Comparison of ENCODE assay signal across 9 cellular contexts in the genomic region with DNA sequence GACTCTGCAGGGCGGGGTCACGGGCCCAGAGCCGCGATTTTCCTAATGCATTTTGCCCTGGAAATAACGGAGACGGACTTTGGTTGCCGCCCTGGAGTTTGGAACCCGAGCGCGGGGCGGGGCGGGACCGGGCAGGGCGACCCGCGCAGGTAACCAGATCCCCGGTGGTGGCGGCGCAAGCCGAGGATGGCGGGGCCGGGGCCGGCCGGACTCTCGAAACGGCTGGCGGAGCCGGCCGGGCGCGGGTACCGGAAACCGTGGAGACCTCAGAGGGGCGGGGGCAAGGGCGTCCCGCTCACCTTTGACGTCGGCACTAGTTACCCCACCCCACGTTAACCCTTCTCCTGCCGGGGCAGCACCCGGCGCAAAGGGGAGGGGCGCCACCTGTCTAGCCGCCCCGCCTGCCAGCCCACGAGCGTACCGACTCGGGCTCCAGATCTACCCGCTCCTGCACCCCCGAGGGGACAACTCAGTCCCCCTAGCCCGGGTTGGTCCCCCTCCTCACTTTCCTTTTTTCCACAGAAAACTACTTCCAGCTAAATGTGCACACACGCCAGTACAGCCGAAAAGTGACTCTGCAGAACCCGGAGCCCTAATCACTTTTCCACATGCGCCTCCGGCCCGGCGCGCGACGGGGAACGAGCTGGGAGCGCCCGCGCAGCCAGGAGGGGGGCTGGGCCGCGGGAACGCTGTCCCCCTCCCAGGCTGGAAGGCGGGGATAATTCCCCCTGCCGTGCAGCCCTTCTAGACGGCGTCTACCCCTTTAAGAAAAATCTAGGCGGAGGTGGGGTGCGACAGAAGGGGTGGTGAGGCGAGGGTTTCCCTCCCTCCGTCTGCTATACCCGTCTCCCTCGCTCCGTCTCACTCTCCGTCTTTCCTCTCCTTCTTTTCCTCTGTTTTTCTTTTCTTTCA. TPM values are rescaled to one million over a fixed set of nuclear protein-coding genes. Genes with fewer than 3 reads are reported as not detected.
DNase-seq lines count a peak whose midpoint lies in the region; ATAC-seq, FAIRE-seq and TF ChIP-seq lines count a peak whose summit lies in the region.
"Had no signal": no experiment of that assay in that cellular context is flagged by ENCODE, and none has a peak within 500 bp of the region (broad histone marks: within the 10 kb centered on the region; RNA-seq: fewer than 3 reads in every experiment).

No MANE protein-coding gene starts in this region.

- POLR2A ChIA-PET in PC-3 (lab: Charles Lee; ENCODE audit: unreplicated experiment): no interaction called here

- H3F3A ChIP-seq in PC-3 (ENCODE audit: low read length, unreplicated experiment): no peaks in the 10 kb centered on the region

- no peaks in the 10 kb centered on the region for H3K36me3 ChIP-seq in PC-3 (ENCODE audit: low read depth, low read length)
- no peaks in the 10 kb centered on the region for H3K36me3 ChIP-seq in mesodermal cell (ENCODE audit: control insufficient read depth, insufficient read depth, low read length)

- no peaks in the 10 kb centered on the region for H3K79me2 ChIP-seq in PC-3 (ENCODE audit: low read length)

- H3K4me1 ChIP-seq in PC-3 (ENCODE audit: insufficient read depth, low read length): peaks cover 22% of the 10 kb centered on the region
- peaks cover 12% of the 10 kb centered on the region for H3K4me1 ChIP-seq in mesodermal cell (ENCODE audit: control insufficient read depth, insufficient read depth, low read length, poor library complexity, severe bottlenecking)

- H2AFZ ChIP-seq in PC-3 (ENCODE audit: low read length): peak overlapping the region; percentile 91

- H4K20me1 ChIP-seq in PC-3 (ENCODE audit: low read length): no peaks in the 10 kb centered on the region

- H3K27ac ChIP-seq in PC-3 (ENCODE audit: low read length): no peak overlapping the region
- H3K27ac ChIP-seq in mesodermal cell (ENCODE audit: low read depth, low read length, severe bottlenecking): no peak overlapping the region
- H3K27ac ChIP-seq: C4-2B had no signal

- ATAC-seq in PC-3 (peak; percentile 39), HG02623 (IDR thresholded peaks at IDR 0.05; ENCODE audit: unreplicated experiment) (no peak)

- no peak for TF ChIP-seq CTCF in PC-3 (conservative IDR thresholded peaks at IDR 0.05; ENCODE audit: low read depth, low read length)

- WGBS in mesodermal cell (ENCODE audit: insufficient coverage in 2 of 2), 2 experiments: 0% methylated on average over 49 to 56 of the region's 81 CpGs

- no TSS peak for BruUV-seq in PC-3 (replicated peaks; lab: Mats Ljungman, UMichigan)

- DNase-seq in NCI-H82 (lab: John Stamatoyannopoulos, UW) (peak; percentile 56), NCI-H82 treated with DMSO at 0.1 percent for 48 hours (lab: John Stamatoyannopoulos, UW; ENCODE audit: unreplicated experiment) (no peak), PC-3 (peak; percentile 59), dermis blood vessel endothelial cell (peak; percentile 15), urothelium cell line (ENCODE audit: low spot score) (peak; percentile 89)
- DNase-seq in stimulated activated CD4-positive, alpha-beta T cell treated with anti-CD3 and anti-CD28 coated beads, Interleukin-4, amount 100 ng/mL, for 24 hours: no peak

- H3K27me3 ChIP-seq in PC-3 (ENCODE audit: low read length): peaks cover 28% of the 10 kb centered on the region

- peak overlapping the region; percentile 27; the same call in 1 of the 2 replicates for H3K9ac ChIP-seq in PC-3 (ENCODE audit: low read length)

- H3K9me2 ChIP-seq in PC-3 (replicated peaks; ENCODE audit: low read length): no peaks in the 10 kb centered on the region

- peak overlapping the region; percentile 98 for H3K4me2 ChIP-seq in PC-3 (ENCODE audit: low read length)

- H3K9me3 ChIP-seq in PC-3 (ENCODE audit: low read length) (no peaks in the 10 kb centered on the region), mesodermal cell (ENCODE audit: control insufficient read depth, low read length) (peaks cover 10% of the 10 kb centered on the region)

- H3K4me3 ChIP-seq in PC-3 (ENCODE audit: low read length) (peak overlapping the region; percentile 83), mesodermal cell (ENCODE audit: extremely low read depth, insufficient read depth, low read length, poor library complexity, severe bottlenecking) (peak overlapping the region; percentile 33)

- CTCF ChIA-PET in PC-3 (lab: Charles Lee): no interaction called here

- peak; percentile 95 for FAIRE-seq in urothelium cell line (lab: Jason Lieb, UNC)

- intact Hi-C loops in PC-3 (cut with micrococcal nuclease): no loop called here

RNA-seq across cellular contexts. Expression of gene CYP26B1, which starts 2.7 kb away (rescaled TPM):
- total RNA-seq in PC-3 (2014; rRNA removed) (1.6 and 3.9 TPM in 2 replicates), dermis blood vessel endothelial cell (under 0.01 and 0.60 TPM in 2 replicates)
- polyA plus RNA-seq in mesodermal cell (2013, experiment 1 of 2): 0.74 TPM
- 0.66 TPM for polyA plus RNA-seq in mesodermal cell (2013, experiment 2 of 2)

Comparison
In these comparisons a context has a peak if more than half of its experiments do, and no peak if none do; other contexts are left out.
1. DNase-seq: peak in NCI-H82 (single experiment), PC-3 (single experiment), dermis blood vessel endothelial cell (single experiment) and urothelium cell line (single experiment); none in NCI-H82 treated with DMSO at 0.1 percent for 48 hours (single experiment) and stimulated activated CD4-positive, alpha-beta T cell treated with anti-CD3 and anti-CD28 coated beads, Interleukin-4, amount 100 ng/mL, for 24 hours (single experiment).